In genomic region chr2:158197940-158198339, GRCh38 we compare ENCODE assay signal across 22 cellular contexts.
DNase-seq lines count a peak whose midpoint lies in the region; ATAC-seq lines count a peak whose summit lies in the region.
"Had no signal": no experiment of that assay in that cellular context is flagged by ENCODE, and none has a peak within 500 bp of the region (broad histone marks: within the 10 kb centered on the region; RNA-seq: fewer than 3 reads in every experiment).

No MANE protein-coding gene starts in this region.

- H3K4me3 Mint-ChIP-seq in activated T-cell treated with anti-CD3 and anti-CD28 coated beads, Interleukin-2, amount 50 U/mL, for 4 hours = no peak overlapping the region
- H3K4me3 Mint-ChIP-seq: activated naive CD8-positive, alpha-beta T cell treated with anti-CD3 and anti-CD28 coated beads, Interleukin-2, amount 10 ng/mL, durations not matched to agents 7 days and 5 days; HFFc6; stimulated activated effector memory CD8-positive, alpha-beta T cell treated with anti-CD3 and anti-CD28 coated beads, Interleukin-12 subunit alpha, Interleukin-12 subunit beta, amount 100 ng/mL, for 72 hours had no signal

- H3K4me1 Mint-ChIP-seq in activated T-cell treated with anti-CD3 and anti-CD28 coated beads, Interleukin-2, amount 50 U/mL, for 4 hours (ENCODE audit: low read depth) = peaks cover under 1% of the 10 kb centered on the region
- H3K4me1 Mint-ChIP-seq: activated naive CD8-positive, alpha-beta T cell treated with anti-CD3 and anti-CD28 coated beads, Interleukin-2, amount 10 ng/mL, durations not matched to agents 7 days and 5 days; stimulated activated effector memory CD8-positive, alpha-beta T cell treated with anti-CD3 and anti-CD28 coated beads, Interleukin-12 subunit alpha, Interleukin-12 subunit beta, amount 100 ng/mL, for 72 hours had no signal

- no peaks in the 10 kb centered on the region for H3K9me3 Mint-ChIP-seq in activated T-cell treated with anti-CD3 and anti-CD28 coated beads, Interleukin-2, amount 50 U/mL, for 4 hours
- H3K9me3 Mint-ChIP-seq: activated naive CD8-positive, alpha-beta T cell treated with anti-CD3 and anti-CD28 coated beads, Interleukin-2, amount 10 ng/mL, durations not matched to agents 7 days and 5 days; CD14-positive monocyte; HFFc6; stimulated activated effector memory CD8-positive, alpha-beta T cell treated with anti-CD3 and anti-CD28 coated beads, Interleukin-12 subunit alpha, Interleukin-12 subunit beta, amount 100 ng/mL, for 72 hours had no signal

- DNase-seq in DMS53 (lab: John Stamatoyannopoulos, UW) (peak; percentile 76), LoVo (ENCODE audit: low spot score) (peak; percentile 61), NOMO-1 treated with dmso at 0.1 percent for 144 hours (lab: John Stamatoyannopoulos, UW; ENCODE audit: unreplicated experiment) (peak; percentile 32), left lobe of liver (ENCODE audit: low spot score) (no peak), NAMALWA (ENCODE audit: low spot score) (no peak), NCI-H510A (lab: John Stamatoyannopoulos, UW) (no peak)
- DNase-seq in activated T-cell treated with anti-CD3 and anti-CD28 coated beads, Interleukin-2, amount 50 U/mL, for 4 hours = no peak
- DNase-seq: activated effector memory CD4-positive, alpha-beta T cell treated with Interleukin-2 at 50 U/mL for 16 hours; activated naive CD8-positive, alpha-beta T cell treated with anti-CD3 and anti-CD28 coated beads, Interleukin-2, amount 10 ng/mL, durations not matched to agents 7 days and 5 days; effector CD8-positive, alpha-beta T cell; erythroblast; foreskin keratinocyte; GF-D8; HFFc6; lower lobe of right lung; NCI-H1417; NCI-H2107; NCI-H526; stimulated activated CD4-positive, alpha-beta T cell treated with anti-CD3 and anti-CD28 coated beads, Interleukin-2, amount 100 ng/mL, for 24 hours had no signal

- ATAC-seq in left lobe of liver = peak; percentile 63
- ATAC-seq in activated T-cell treated with anti-CD3 and anti-CD28 coated beads, Interleukin-2, amount 50 U/mL, for 4 hours = no peak
- ATAC-seq: foreskin keratinocyte; Panc1; stimulated activated effector memory CD8-positive, alpha-beta T cell treated with anti-CD3 and anti-CD28 coated beads, Interleukin-12 subunit alpha, Interleukin-12 subunit beta, amount 100 ng/mL, for 72 hours had no signal

- H3K27me3 Mint-ChIP-seq in activated T-cell treated with anti-CD3 and anti-CD28 coated beads, Interleukin-2, amount 50 U/mL, for 4 hours (ENCODE audit: low read depth) = peaks cover 20% of the 10 kb centered on the region

- H3K36me3 Mint-ChIP-seq in activated T-cell treated with anti-CD3 and anti-CD28 coated beads, Interleukin-2, amount 50 U/mL, for 4 hours (ENCODE audit: insufficient read depth) = no peaks in the 10 kb centered on the region
- H3K36me3 Mint-ChIP-seq: activated naive CD8-positive, alpha-beta T cell treated with anti-CD3 and anti-CD28 coated beads, Interleukin-2, amount 10 ng/mL, durations not matched to agents 7 days and 5 days; CD14-positive monocyte; stimulated activated effector memory CD8-positive, alpha-beta T cell treated with anti-CD3 and anti-CD28 coated beads, Interleukin-12 subunit alpha, Interleukin-12 subunit beta, amount 100 ng/mL, for 72 hours had no signal

Comparison
In these comparisons a context has a peak if more than half of its experiments do, and no peak if none do; other contexts are left out.
1. DNase-seq: peak in DMS53 (single experiment), LoVo (single experiment) and NOMO-1 treated with dmso at 0.1 percent for 144 hours (single experiment); none in left lobe of liver (single experiment), NAMALWA (single experiment), activated T-cell treated with anti-CD3 and anti-CD28 coated beads, Interleukin-2, amount 50 U/mL, for 4 hours (single experiment) and NCI-H510A (single experiment).